In genomic region chr10:26759008-26759407, GRCh38 we compare ENCODE assay signal across 1 cellular context.
TF ChIP-seq lines count a peak whose summit lies in the region.

No MANE protein-coding gene starts in this region.

TF ChIP-seq in H1, 55 proteins besides CTCF, POLR2A, EP300 and RAD21:
- TF ChIP-seq BACH1 (IDR thresholded peaks at IDR 0.05; ENCODE audit: low read length) (0 out of 2 replicates have a peak, but pooled peaks have one; percentile 47), RFX5 (IDR thresholded peaks at IDR 0.05; ENCODE audit: borderline replicate concordance, low read depth, low read length) (no peak)
